ENCODE assay signal across 23 cellular contexts in genomic region chr4:138311771-138312535, GRCh38.
DNase-seq lines count a peak whose midpoint lies in the region; ATAC-seq, FAIRE-seq and TF ChIP-seq lines count a peak whose summit lies in the region.
"Had no signal": no experiment of that assay in that cellular context is flagged by ENCODE, and none has a peak within 500 bp of the region (broad histone marks: within the 10 kb centered on the region; RNA-seq: fewer than 3 reads in every experiment).

No MANE protein-coding gene starts in this region.

- no peak overlapping the region for H3K4me3 Mint-ChIP-seq in activated T-helper 17 cell treated with anti-CD3 and anti-CD28 coated beads, Interleukin-2, amount 50 U/mL, for 72 hours
- H3K4me3 Mint-ChIP-seq: activated T-cell treated with anti-CD3 and anti-CD28 coated beads, Interleukin-2, amount 50 U/mL, for 4 hours; stimulated activated memory B cell treated with anti-CD40 and anti-IgM and Interleukin-4, amounts not matched to agents 10 μg/mL and 1 μg/mL and 100 μg/mL, for 72 hours; T-helper 17 cell had no signal

- no peak for TF ChIP-seq POLR2A in spleen (IDR thresholded peaks at IDR 0.05)

- H3K4me3 ChIP-seq in keratinocyte (ENCODE audit: control insufficient read depth in 2 of 3, extremely low read depth in 1 of 3, insufficient read depth in 2 of 3, low read depth in 1 of 3, low read length in 3 of 3), result no peak overlapping the region
- no peak overlapping the region for H3K4me3 ChIP-seq in spleen

- no peaks in the 10 kb centered on the region for H3K9me3 ChIP-seq in keratinocyte (ENCODE audit: control insufficient read depth, low read depth, low read length)
- peaks cover 0 to 10% (median 0%) of the 10 kb centered on the region in 8 donors for H3K9me3 ChIP-seq in spleen
- H3K9me3 ChIP-seq: BE2C, SK-N-SH had no signal

- H3K27ac ChIP-seq in caudate nucleus (ENCODE audit: low read depth, low read length), result peak overlapping the region; percentile 30
- H3K27ac ChIP-seq in keratinocyte (ENCODE audit: control insufficient read depth, insufficient read depth, low read length), result no peak overlapping the region
- H3K27ac ChIP-seq in spleen, result no peak overlapping the region
- H3K27ac ChIP-seq: RWPE1 had no signal

- peaks cover 3% of the 10 kb centered on the region for H3K9me3 Mint-ChIP-seq in activated T-helper 17 cell treated with anti-CD3 and anti-CD28 coated beads, Interleukin-2, amount 50 U/mL, for 72 hours

- WGBS in spleen, 5 donors, result 73 to 95% (median 87%) methylated on average over 3 to 4 of the region's 4 CpGs

- dilution Hi-C loops in keratinocyte (cut with MboI; ENCODE audit: extremely low pct_ligation_motif_present, low sequenced_read_pairs), result no loop called here

- H3K27me3 ChIP-seq in keratinocyte (ENCODE audit: control insufficient read depth, extremely low read depth, insufficient read depth, low read length) (no peaks in the 10 kb centered on the region), spleen (replicated peaks in 1 of 7) (no peaks in the 10 kb centered on the region)
- H3K27me3 ChIP-seq: BE2C had no signal

- no peak for FAIRE-seq in keratinocyte (lab: Jason Lieb, UNC)
- FAIRE-seq: small intestine, urothelium cell line had no signal

- H3K4me1 Mint-ChIP-seq in activated T-helper 17 cell treated with anti-CD3 and anti-CD28 coated beads, Interleukin-2, amount 50 U/mL, for 72 hours, result peaks cover 5% of the 10 kb centered on the region

- peak overlapping the region; percentile 28 for H2AFZ ChIP-seq in keratinocyte (ENCODE audit: control insufficient read depth, low read length)

- TF ChIP-seq CTCF in keratinocyte (optimal IDR thresholded peaks at IDR 0.05 in 1 of 3, IDR thresholded peaks at IDR 0.05 in 1 of 3, conservative IDR thresholded peaks at IDR 0.05 in 1 of 3; ENCODE audit: extremely low read depth in 1 of 3, insufficient read depth in 2 of 3, low read length in 3 of 3) (no peak), spleen (IDR thresholded peaks at IDR 0.05 in 8 of 11, conservative IDR thresholded peaks at IDR 0.05 in 3 of 11) (no peak)

- H3K4me2 ChIP-seq in keratinocyte (ENCODE audit: control insufficient read depth, extremely low read depth, insufficient read depth, low read depth, low read length), result no peak overlapping the region
- H3K4me2 ChIP-seq: SK-N-SH had no signal

- no peaks in the 10 kb centered on the region for H4K20me1 ChIP-seq in keratinocyte (ENCODE audit: control insufficient read depth, extremely low read depth, insufficient read depth, low read length)

- no peaks in the 10 kb centered on the region for H3K79me2 ChIP-seq in keratinocyte (ENCODE audit: control insufficient read depth, insufficient read depth, low read length)

- H3K27ac Mint-ChIP-seq in activated T-helper 17 cell treated with anti-CD3 and anti-CD28 coated beads, Interleukin-2, amount 50 U/mL, for 72 hours, result no peak overlapping the region
- H3K27ac Mint-ChIP-seq: stimulated activated memory B cell treated with anti-CD40 and anti-IgM and Interleukin-4, amounts not matched to agents 10 μg/mL and 1 μg/mL and 100 μg/mL, for 72 hours; T-helper 17 cell had no signal

- intact Hi-C loops in spleen (cut with DNase I; ENCODE audit: low total_unique reads), result no loop called here

- H3K4me1 ChIP-seq in keratinocyte (ENCODE audit: control insufficient read depth, extremely low read depth, insufficient read depth, low read length) (peaks cover 41% of the 10 kb centered on the region), spleen (no peaks in the 10 kb centered on the region)
- H3K4me1 ChIP-seq: BE2C had no signal

- H3K27me3 Mint-ChIP-seq in activated T-helper 17 cell treated with anti-CD3 and anti-CD28 coated beads, Interleukin-2, amount 50 U/mL, for 72 hours, result no peaks in the 10 kb centered on the region
- H3K27me3 Mint-ChIP-seq: stimulated activated memory B cell treated with anti-CD40 and anti-IgM and Interleukin-4, amounts not matched to agents 10 μg/mL and 1 μg/mL and 100 μg/mL, for 72 hours; T-helper 17 cell had no signal

- H3K9me1 ChIP-seq in keratinocyte (ENCODE audit: control insufficient read depth, extremely low read depth, insufficient read depth, low read length), result no peaks in the 10 kb centered on the region

- H3K36me3 ChIP-seq in keratinocyte (ENCODE audit: control insufficient read depth in 2 of 2, extremely low read depth in 1 of 2, insufficient read depth in 2 of 2, low read length in 2 of 2), result no peaks in the 10 kb centered on the region
- H3K36me3 ChIP-seq in spleen, result no peaks in the 10 kb centered on the region
- H3K36me3 ChIP-seq: BE2C had no signal

- H3K36me3 Mint-ChIP-seq in activated T-helper 17 cell treated with anti-CD3 and anti-CD28 coated beads, Interleukin-2, amount 50 U/mL, for 72 hours (ENCODE audit: low read depth), result no peaks in the 10 kb centered on the region
- H3K36me3 Mint-ChIP-seq: stimulated activated memory B cell treated with anti-CD40 and anti-IgM and Interleukin-4, amounts not matched to agents 10 μg/mL and 1 μg/mL and 100 μg/mL, for 72 hours had no signal

- DNase-seq in AG08395 (ENCODE audit: low spot score), result peak; percentile 45
- DNase-seq in HS-27A (ENCODE audit: low read depth), result peak; percentile 33
- DNase-seq in caudate nucleus (lab: John Stamatoyannopoulos, UW), result no peak
- DNase-seq in keratinocyte (ENCODE audit: low read depth, low spot score), result no peak
- DNase-seq in spleen, result no peak
- DNase-seq in NCI-H128 (lab: John Stamatoyannopoulos, UW; ENCODE audit: unreplicated experiment), result no peak
- DNase-seq: activated CD8-positive, alpha-beta memory T cell treated with anti-CD3 and anti-CD28 coated beads for 24 hours; activated naive CD4-positive, alpha-beta T cell treated with Interleukin-2 at 50 U/mL for 16 hours; activated T-cell treated with anti-CD3 and anti-CD28 coated beads, Interleukin-2, amount 50 U/mL, for 4 hours; anterior cingulate cortex; BE2C; NCI-H1417; NCI-H2081; SK-N-SH; small intestine; stimulated activated CD4-positive, alpha-beta T cell treated with anti-CD3 and anti-CD28 coated beads, Interleukin-4, amount 100 ng/mL, for 1 hour; T-helper 17 cell had no signal

- no peak for ATAC-seq in activated T-helper 17 cell treated with anti-CD3 and anti-CD28 coated beads, Interleukin-2, amount 50 U/mL, for 72 hours (replicated peaks)
- ATAC-seq in HG03520 (IDR thresholded peaks at IDR 0.05; ENCODE audit: unreplicated experiment), result no peak
- ATAC-seq: HCT116; stimulated activated memory B cell treated with anti-CD40 and anti-IgM and Interleukin-4, amounts not matched to agents 10 μg/mL and 1 μg/mL and 100 μg/mL, for 72 hours; T-helper 17 cell had no signal

- H3K9ac ChIP-seq in keratinocyte (ENCODE audit: control insufficient read depth, extremely low read depth, insufficient read depth, low read length), result no peak overlapping the region
- H3K9ac ChIP-seq: SK-N-SH had no signal

Comparison
In these comparisons a context has a peak if more than half of its experiments do, and no peak if none do; other contexts are left out.
1. DNase-seq: peak in AG08395 (single experiment) and HS-27A (single experiment); none in caudate nucleus (0 of 61), keratinocyte (single experiment), spleen (single experiment) and NCI-H128 (single experiment).